8 cellular contexts compared by ENCODE assay signal in genomic region chr7:100435401-100436304, GRCh38. TPM values are rescaled to one million over a fixed set of nuclear protein-coding genes. Genes with fewer than 3 reads are reported as not detected.
DNase-seq lines count a peak whose midpoint lies in the region; ATAC-seq and TF ChIP-seq lines count a peak whose summit lies in the region.

No MANE protein-coding gene starts in this region.

- H3K9me3 Mint-ChIP-seq in activated T-helper 17 cell treated with anti-CD3 and anti-CD28 coated beads, Interleukin-2, amount 50 U/mL, for 72 hours, result no peaks in the 10 kb centered on the region

- peak; percentile 20 for ATAC-seq in HG02623 (IDR thresholded peaks at IDR 0.05; ENCODE audit: unreplicated experiment)
- peak; percentile 30 for ATAC-seq in activated T-helper 17 cell treated with anti-CD3 and anti-CD28 coated beads, Interleukin-2, amount 50 U/mL, for 72 hours (replicated peaks)

- H3K27ac ChIP-seq in neutrophil, result peak overlapping the region; percentile 98

- peak overlapping the region; percentile 87 for H3K4me3 Mint-ChIP-seq in activated T-helper 17 cell treated with anti-CD3 and anti-CD28 coated beads, Interleukin-2, amount 50 U/mL, for 72 hours

- H3K36me3 ChIP-seq in neutrophil, result peaks cover 26% of the 10 kb centered on the region

- H3K36me3 Mint-ChIP-seq in activated T-helper 17 cell treated with anti-CD3 and anti-CD28 coated beads, Interleukin-2, amount 50 U/mL, for 72 hours (ENCODE audit: low read depth), result peaks cover 59% of the 10 kb centered on the region

- peaks cover 30% of the 10 kb centered on the region for H3K4me1 Mint-ChIP-seq in activated T-helper 17 cell treated with anti-CD3 and anti-CD28 coated beads, Interleukin-2, amount 50 U/mL, for 72 hours

- H3K27ac Mint-ChIP-seq in activated T-helper 17 cell treated with anti-CD3 and anti-CD28 coated beads, Interleukin-2, amount 50 U/mL, for 72 hours, result peak overlapping the region; percentile 97

- DNase-seq in NCI-H2107 (lab: John Stamatoyannopoulos, UW) (peak; percentile 24), NCI-H2107 treated with DMSO at 0.1 percent for 48 hours (lab: John Stamatoyannopoulos, UW; ENCODE audit: unreplicated experiment) (no peak), NCI-H774 (lab: John Stamatoyannopoulos, UW) (peak; percentile 55), fibroblast of villous mesenchyme (ENCODE audit: low read depth) (peak; percentile 19), NCI-H446 (lab: John Stamatoyannopoulos, UW) (no peak)

- peaks cover 32 to 34% of the 10 kb centered on the region in 2 experiments for H3K4me1 ChIP-seq in neutrophil (ENCODE audit: control insufficient read depth in 1 of 2, insufficient read depth in 1 of 2, low read depth in 1 of 2, low read length in 1 of 2)

- no peaks in the 10 kb centered on the region for H3K9me3 ChIP-seq in neutrophil

- H3K27me3 ChIP-seq in neutrophil, result no peaks in the 10 kb centered on the region

- TF ChIP-seq CTCF in fibroblast of villous mesenchyme (IDR thresholded peaks at IDR 0.05; ENCODE audit: insufficient read depth, low read depth, low read length), result no peak
- no peak for TF ChIP-seq CTCF in neutrophil (IDR thresholded peaks at IDR 0.05)

- H3K4me3 ChIP-seq in fibroblast of villous mesenchyme (ENCODE audit: low read depth, low read length) (peak overlapping the region; percentile 86), neutrophil (ENCODE audit: low read depth in 1 of 2, low read length in 1 of 2) (peak overlapping the region; percentile 81 to 88)

- H3K27me3 Mint-ChIP-seq in activated T-helper 17 cell treated with anti-CD3 and anti-CD28 coated beads, Interleukin-2, amount 50 U/mL, for 72 hours, result no peaks in the 10 kb centered on the region

RNA-seq across cellular contexts. Expression of gene PPP1R35, which starts 0.6 kb away (rescaled TPM):
- total RNA-seq in activated T-helper 17 cell treated with anti-CD3 and anti-CD28 coated beads, Interleukin-2, amount 50 U/mL, for 72 hours, result 10 to 100 TPM; 51.2 to 63.6 TPM
- total RNA-seq in fibroblast of villous mesenchyme, result 14.8 and 15.1 TPM in 2 replicates

RNA-seq across cellular contexts. Expression of gene MEPCE, which starts 6.0 kb away (rescaled TPM):
- total RNA-seq in activated T-helper 17 cell treated with anti-CD3 and anti-CD28 coated beads, Interleukin-2, amount 50 U/mL, for 72 hours, result 10 to 100 TPM; 59.5 to 65.2 TPM
- total RNA-seq in fibroblast of villous mesenchyme, result 23.2 and 29.4 TPM in 2 replicates

RNA-seq across cellular contexts. Expression of gene ZCWPW1, which starts 7.2 kb away (rescaled TPM):
- total RNA-seq in activated T-helper 17 cell treated with anti-CD3 and anti-CD28 coated beads, Interleukin-2, amount 50 U/mL, for 72 hours, result 1 to 10 TPM; 3.1 to 3.8 TPM
- 0.43 and 0.64 TPM in 2 replicates for total RNA-seq in fibroblast of villous mesenchyme

RNA-seq across cellular contexts. Expression of gene SPACDR, which starts 28.4 kb away (rescaled TPM):
- 10 to 100 TPM in 1 of 2 donors, 1 to 10 TPM in 1; 3.3 to 17.3 TPM for total RNA-seq in activated T-helper 17 cell treated with anti-CD3 and anti-CD28 coated beads, Interleukin-2, amount 50 U/mL, for 72 hours
- not detected in 2 replicates for total RNA-seq in fibroblast of villous mesenchyme

RNA-seq across cellular contexts. Expression of gene TSC22D4, which starts 43.4 kb away (rescaled TPM):
- total RNA-seq in activated T-helper 17 cell treated with anti-CD3 and anti-CD28 coated beads, Interleukin-2, amount 50 U/mL, for 72 hours, result 100 to 1,000 TPM in 1 of 2 donors, 10 to 100 TPM in 1; 88.5 to 163 TPM
- 26.4 and 30.2 TPM in 2 replicates for total RNA-seq in fibroblast of villous mesenchyme

Comparison
In these comparisons a context has a peak if more than half of its experiments do, and no peak if none do; other contexts are left out.
1. DNase-seq: peak in NCI-H2107 (single experiment), NCI-H774 (single experiment) and fibroblast of villous mesenchyme (single experiment); none in NCI-H2107 treated with DMSO at 0.1 percent for 48 hours (single experiment) and NCI-H446 (0 of 2).